ENCODE assay signal across 1 cellular context in genomic region chr16:1082266-1082951, GRCh38.
TF ChIP-seq lines count a peak whose summit lies in the region.

No MANE protein-coding gene starts in this region.

TF ChIP-seq in HepG2, 621 proteins besides CTCF, POLR2A, EP300 and RAD21 (continued from another document and continues in another):
- peak; percentile 94 for TF ChIP-seq HNF4A (CRISPR knock-in tag; IDR thresholded peaks at IDR 0.05)
- no peak for TF ChIP-seq ZNF235 (CRISPR knock-in tag; IDR thresholded peaks at IDR 0.05; ENCODE audit: borderline replicate concordance)
- no peak for TF ChIP-seq MYNN (CRISPR knock-in tag; IDR thresholded peaks at IDR 0.05; ENCODE audit: low read depth)
- 0 out of 2 replicates have a peak, but pooled peaks have one; percentile 58 for TF ChIP-seq ZNF557 (CRISPR knock-in tag; IDR thresholded peaks at IDR 0.05)
- TF ChIP-seq TRIM22 (IDR thresholded peaks at IDR 0.05): no peak
- TF ChIP-seq TAF1 (CRISPR knock-in tag; IDR thresholded peaks at IDR 0.05): peak; percentile 38; the same call in 1 of the 2 replicates
- peak; percentile 64; the same call in 1 of the 2 replicates for TF ChIP-seq SNAPC4 (CRISPR knock-in tag; IDR thresholded peaks at IDR 0.05)
- peak; percentile 75 for TF ChIP-seq SOX5 (CRISPR knock-in tag; IDR thresholded peaks at IDR 0.05; ENCODE audit: borderline replicate concordance)
- TF ChIP-seq SAP130 (CRISPR knock-in tag; IDR thresholded peaks at IDR 0.05; ENCODE audit: low read depth): peak; percentile 98
- peak; percentile 35; the same call in 1 of the 2 replicates for TF ChIP-seq ZNF124 (CRISPR knock-in tag; IDR thresholded peaks at IDR 0.05)
- TF ChIP-seq NR2C2 (CRISPR knock-in tag; IDR thresholded peaks at IDR 0.05; ENCODE audit: borderline replicate concordance): peak; percentile 98
- TF ChIP-seq, protein P1, sequence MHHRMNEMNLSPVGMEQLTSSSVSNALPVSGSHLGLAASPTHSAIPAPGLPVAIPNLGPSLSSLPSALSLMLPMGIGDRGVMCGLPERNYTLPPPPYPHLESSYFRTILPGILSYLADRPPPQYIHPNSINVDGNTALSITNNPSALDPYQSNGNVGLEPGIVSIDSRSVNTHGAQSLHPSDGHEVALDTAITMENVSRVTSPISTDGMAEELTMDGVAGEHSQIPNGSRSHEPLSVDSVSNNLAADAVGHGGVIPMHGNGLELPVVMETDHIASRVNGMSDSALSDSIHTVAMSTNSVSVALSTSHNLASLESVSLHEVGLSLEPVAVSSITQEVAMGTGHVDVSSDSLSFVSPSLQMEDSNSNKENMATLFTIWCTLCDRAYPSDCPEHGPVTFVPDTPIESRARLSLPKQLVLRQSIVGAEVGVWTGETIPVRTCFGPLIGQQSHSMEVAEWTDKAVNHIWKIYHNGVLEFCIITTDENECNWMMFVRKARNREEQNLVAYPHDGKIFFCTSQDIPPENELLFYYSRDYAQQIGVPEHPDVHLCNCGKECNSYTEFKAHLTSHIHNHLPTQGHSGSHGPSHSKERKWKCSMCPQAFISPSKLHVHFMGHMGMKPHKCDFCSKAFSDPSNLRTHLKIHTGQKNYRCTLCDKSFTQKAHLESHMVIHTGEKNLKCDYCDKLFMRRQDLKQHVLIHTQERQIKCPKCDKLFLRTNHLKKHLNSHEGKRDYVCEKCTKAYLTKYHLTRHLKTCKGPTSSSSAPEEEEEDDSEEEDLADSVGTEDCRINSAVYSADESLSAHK (CRISPR knock-in tag; IDR thresholded peaks at IDR 0.05; ENCODE audit: borderline replicate concordance): no peak
- peak; percentile 97 for TF ChIP-seq SPEN (CRISPR knock-in tag; IDR thresholded peaks at IDR 0.05; ENCODE audit: low read depth)
- TF ChIP-seq FOSL2 (CRISPR knock-in tag; IDR thresholded peaks at IDR 0.05): peak; percentile 96
- no peak for TF ChIP-seq PCBP2 (optimal IDR thresholded peaks at IDR 0.05; ENCODE audit: low read depth, low read length, poor library complexity, severe bottlenecking)
- peak; percentile 88; the same call in 1 of the 2 replicates for TF ChIP-seq HDAC2 (CRISPR knock-in tag; IDR thresholded peaks at IDR 0.05)
- no peak; the same call in 1 of the 2 replicates for TF ChIP-seq SP2 (CRISPR knock-in tag; IDR thresholded peaks at IDR 0.05)
- no peak for TF ChIP-seq SMARCC2 (IDR thresholded peaks at IDR 0.05)
- TF ChIP-seq, protein P2, sequence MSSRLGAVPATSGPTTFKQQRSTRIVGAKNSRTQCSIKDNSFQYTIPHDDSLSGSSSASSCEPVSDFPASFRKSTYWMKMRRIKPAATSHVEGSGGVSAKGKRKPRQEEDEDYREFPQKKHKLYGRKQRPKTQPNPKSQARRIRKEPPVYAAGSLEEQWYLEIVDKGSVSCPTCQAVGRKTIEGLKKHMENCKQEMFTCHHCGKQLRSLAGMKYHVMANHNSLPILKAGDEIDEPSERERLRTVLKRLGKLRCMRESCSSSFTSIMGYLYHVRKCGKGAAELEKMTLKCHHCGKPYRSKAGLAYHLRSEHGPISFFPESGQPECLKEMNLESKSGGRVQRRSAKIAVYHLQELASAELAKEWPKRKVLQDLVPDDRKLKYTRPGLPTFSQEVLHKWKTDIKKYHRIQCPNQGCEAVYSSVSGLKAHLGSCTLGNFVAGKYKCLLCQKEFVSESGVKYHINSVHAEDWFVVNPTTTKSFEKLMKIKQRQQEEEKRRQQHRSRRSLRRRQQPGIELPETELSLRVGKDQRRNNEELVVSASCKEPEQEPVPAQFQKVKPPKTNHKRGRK (CRISPR knock-in tag; IDR thresholded peaks at IDR 0.05): no peak
- no peak for TF ChIP-seq HNRNPH1 (optimal IDR thresholded peaks at IDR 0.05; ENCODE audit: low read depth, low read length)
- peak; percentile 65; the same call in 1 of the 2 replicates for TF ChIP-seq ZBTB2 (CRISPR knock-in tag; IDR thresholded peaks at IDR 0.05; ENCODE audit: low read depth)
- TF ChIP-seq POLR2G (IDR thresholded peaks at IDR 0.05; ENCODE audit: low read depth, low read length): peak; percentile 56; the same call in 1 of the 2 replicates
- TF ChIP-seq ZNF234 (CRISPR knock-in tag; conservative IDR thresholded peaks at IDR 0.05): peak; percentile 71; the same call in 1 of the 2 replicates
- peak; percentile 79; the same call in 1 of the 2 replicates for TF ChIP-seq TEF (CRISPR knock-in tag; IDR thresholded peaks at IDR 0.05)
- TF ChIP-seq TCF12 (IDR thresholded peaks at IDR 0.05): no peak
- peak; percentile 97 for TF ChIP-seq TCF12 (CRISPR knock-in tag; IDR thresholded peaks at IDR 0.05)
- TF ChIP-seq HHEX (CRISPR knock-in tag; IDR thresholded peaks at IDR 0.05): peak; percentile 6; the same call in 1 of the 2 replicates
- TF ChIP-seq, protein P3, sequence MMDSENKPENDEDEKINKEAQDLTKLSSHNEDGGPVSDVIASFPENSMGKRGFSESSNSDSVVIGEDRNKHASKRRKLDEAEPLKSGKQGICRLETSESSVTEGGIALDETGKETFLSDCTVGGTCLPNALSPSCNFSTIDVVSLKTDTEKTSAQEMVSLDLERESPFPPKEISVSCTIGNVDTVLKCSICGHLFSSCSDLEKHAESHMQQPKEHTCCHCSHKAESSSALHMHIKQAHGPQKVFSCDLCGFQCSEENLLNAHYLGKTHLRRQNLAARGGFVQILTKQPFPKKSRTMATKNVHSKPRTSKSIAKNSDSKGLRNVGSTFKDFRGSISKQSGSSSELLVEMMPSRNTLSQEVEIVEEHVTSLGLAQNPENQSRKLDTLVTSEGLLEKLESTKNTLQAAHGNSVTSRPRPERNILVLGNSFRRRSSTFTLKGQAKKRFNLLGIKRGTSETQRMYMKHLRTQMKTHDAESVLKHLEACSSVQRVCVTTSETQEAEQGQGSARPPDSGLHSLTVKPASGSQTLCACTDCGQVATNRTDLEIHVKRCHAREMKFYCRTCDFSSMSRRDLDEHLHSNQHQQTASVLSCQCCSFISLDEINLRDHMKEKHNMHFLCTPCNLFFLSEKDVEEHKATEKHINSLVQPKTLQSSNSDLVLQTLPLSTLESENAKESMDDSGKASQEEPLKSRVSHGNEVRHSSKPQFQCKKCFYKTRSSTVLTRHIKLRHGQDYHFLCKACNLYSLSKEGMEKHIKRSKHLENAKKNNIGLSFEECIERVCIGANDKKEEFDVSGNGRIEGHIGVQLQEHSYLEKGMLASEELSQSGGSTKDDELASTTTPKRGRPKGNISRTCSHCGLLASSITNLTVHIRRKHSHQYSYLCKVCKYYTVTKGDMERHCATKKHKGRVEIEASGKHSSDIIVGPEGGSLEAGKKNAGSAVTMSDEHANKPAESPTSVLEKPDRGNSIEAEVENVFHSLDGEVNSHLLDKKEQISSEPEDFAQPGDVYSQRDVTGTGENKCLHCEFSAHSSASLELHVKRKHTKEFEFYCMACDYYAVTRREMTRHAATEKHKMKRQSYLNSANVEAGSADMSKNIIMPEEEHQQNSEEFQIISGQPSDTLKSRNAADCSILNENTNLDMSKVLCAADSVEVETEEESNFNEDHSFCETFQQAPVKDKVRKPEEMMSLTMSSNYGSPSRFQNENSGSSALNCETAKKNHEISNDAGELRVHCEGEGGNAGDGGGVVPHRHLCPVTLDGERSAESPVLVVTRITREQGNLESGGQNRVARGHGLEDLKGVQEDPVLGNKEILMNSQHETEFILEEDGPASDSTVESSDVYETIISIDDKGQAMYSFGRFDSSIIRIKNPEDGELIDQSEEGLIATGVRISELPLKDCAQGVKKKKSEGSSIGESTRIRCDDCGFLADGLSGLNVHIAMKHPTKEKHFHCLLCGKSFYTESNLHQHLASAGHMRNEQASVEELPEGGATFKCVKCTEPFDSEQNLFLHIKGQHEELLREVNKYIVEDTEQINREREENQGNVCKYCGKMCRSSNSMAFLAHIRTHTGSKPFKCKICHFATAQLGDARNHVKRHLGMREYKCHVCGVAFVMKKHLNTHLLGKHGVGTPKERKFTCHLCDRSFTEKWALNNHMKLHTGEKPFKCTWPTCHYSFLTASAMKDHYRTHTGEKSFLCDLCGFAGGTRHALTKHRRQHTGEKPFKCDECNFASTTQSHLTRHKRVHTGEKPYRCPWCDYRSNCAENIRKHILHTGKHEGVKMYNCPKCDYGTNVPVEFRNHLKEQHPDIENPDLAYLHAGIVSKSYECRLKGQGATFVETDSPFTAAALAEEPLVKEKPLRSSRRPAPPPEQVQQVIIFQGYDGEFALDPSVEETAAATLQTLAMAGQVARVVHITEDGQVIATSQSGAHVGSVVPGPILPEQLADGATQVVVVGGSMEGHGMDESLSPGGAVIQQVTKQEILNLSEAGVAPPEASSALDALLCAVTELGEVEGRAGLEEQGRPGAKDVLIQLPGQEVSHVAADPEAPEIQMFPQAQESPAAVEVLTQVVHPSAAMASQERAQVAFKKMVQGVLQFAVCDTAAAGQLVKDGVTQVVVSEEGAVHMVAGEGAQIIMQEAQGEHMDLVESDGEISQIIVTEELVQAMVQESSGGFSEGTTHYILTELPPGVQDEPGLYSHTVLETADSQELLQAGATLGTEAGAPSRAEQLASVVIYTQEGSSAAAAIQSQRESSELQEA (CRISPR knock-in tag; IDR thresholded peaks at IDR 0.05; ENCODE audit: not compliant biosample characterization): peak; percentile 94
- peak; percentile 92 for TF ChIP-seq MEF2D (CRISPR knock-in tag; IDR thresholded peaks at IDR 0.05)
- peak; percentile 90 for TF ChIP-seq MIXL1 (CRISPR knock-in tag; IDR thresholded peaks at IDR 0.05)
- no peak for TF ChIP-seq ARNT (IDR thresholded peaks at IDR 0.05)
- peak; percentile 79; the same call in 1 of the 2 replicates for TF ChIP-seq SMAD1 (CRISPR knock-in tag; IDR thresholded peaks at IDR 0.05; ENCODE audit: borderline replicate concordance, low read depth)
- TF ChIP-seq KMT2A (CRISPR knock-in tag; IDR thresholded peaks at IDR 0.05): no peak
- no peak for TF ChIP-seq PTBP1 (IDR thresholded peaks at IDR 0.05; ENCODE audit: low read depth, low read length, poor library complexity, severe bottlenecking)
- no peak for TF ChIP-seq MBD4 (IDR thresholded peaks at IDR 0.05; ENCODE audit: borderline replicate concordance, low read length)
- TF ChIP-seq ZNF431 (CRISPR knock-in tag; IDR thresholded peaks at IDR 0.05; ENCODE audit: borderline replicate concordance, low read depth): peak; percentile 94
- TF ChIP-seq NFATC3 (CRISPR knock-in tag; IDR thresholded peaks at IDR 0.05): peak; percentile 80; the same call in 1 of the 2 replicates
- TF ChIP-seq MAZ (IDR thresholded peaks at IDR 0.05; ENCODE audit: borderline replicate concordance, low read depth, low read length): no peak
- peak; percentile 90 for TF ChIP-seq MAZ (CRISPR knock-in tag; IDR thresholded peaks at IDR 0.05; ENCODE audit: low read depth)
- peak; percentile 73; the same call in 1 of the 2 replicates for TF ChIP-seq TRIM24 (CRISPR knock-in tag; IDR thresholded peaks at IDR 0.05)
- no peak for TF ChIP-seq PAX8 (CRISPR knock-in tag; IDR thresholded peaks at IDR 0.05; ENCODE audit: borderline replicate concordance)
